Comparison of ENCODE assay signal across 23 cellular contexts in the genomic region with DNA sequence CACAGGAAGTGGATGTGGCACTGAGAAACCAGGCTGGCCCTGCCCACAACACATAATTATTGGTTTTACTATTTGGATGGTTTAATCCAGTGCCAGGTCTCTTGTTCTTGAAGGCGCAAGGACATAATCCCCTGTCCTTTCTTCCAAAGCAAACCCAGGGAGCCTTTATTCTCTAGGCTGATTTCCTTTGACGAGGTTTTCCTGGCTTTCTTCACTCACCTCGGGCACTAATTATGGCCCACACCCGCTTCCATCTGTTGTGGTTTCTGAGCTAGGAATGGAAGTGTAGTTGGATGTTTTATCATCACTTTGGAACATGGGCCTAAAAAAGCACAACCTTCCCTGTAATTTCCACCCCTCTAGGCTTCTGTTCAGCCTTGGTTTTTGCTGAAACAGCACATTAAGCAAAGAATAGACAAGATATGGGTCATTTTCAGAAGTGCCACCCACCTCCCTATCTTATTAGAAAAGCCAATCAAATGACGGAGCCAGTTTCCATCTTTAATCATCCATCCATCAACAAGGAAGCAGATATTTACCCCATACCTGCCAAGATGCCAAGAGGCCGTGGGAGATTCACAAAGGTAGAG.
"Had no signal": no experiment of that assay in that cellular context is flagged by ENCODE, and none has a peak within 500 bp of the region (broad histone marks: within the 10 kb centered on the region; RNA-seq: fewer than 3 reads in every experiment).

No MANE protein-coding gene starts in this region.

- H3K36me3 Mint-ChIP-seq: activated naive CD4-positive, alpha-beta T cell treated with anti-CD3 and anti-CD28 coated beads, Interleukin-2, amount 10 ng/mL, durations not matched to agents 7 days and 5 days; memory B cell; naive B cell; stimulated activated effector memory CD8-positive, alpha-beta T cell treated with anti-CD3 and anti-CD28 coated beads, Interleukin-12 subunit alpha, Interleukin-12 subunit beta, amount 100 ng/mL, for 72 hours; WTC11 had no signal

- ATAC-seq: activated naive CD8-positive, alpha-beta T cell treated with anti-CD3 and anti-CD28 coated beads, Interleukin-2, amount 50 U/mL, for 24 hours; esophagus mucosa; gastroesophageal sphincter; heart right ventricle; mucosa of descending colon; pancreas; sciatic nerve; WTC11 had no signal

- H3K9me3 Mint-ChIP-seq: activated naive CD4-positive, alpha-beta T cell treated with anti-CD3 and anti-CD28 coated beads, Interleukin-2, amount 10 ng/mL, durations not matched to agents 7 days and 5 days; activated naive CD8-positive, alpha-beta T cell treated with anti-CD3 and anti-CD28 coated beads, Interleukin-2, amount 50 U/mL, for 24 hours; central memory CD8-positive, alpha-beta T cell; memory B cell; naive B cell; stimulated activated effector memory CD8-positive, alpha-beta T cell treated with anti-CD3 and anti-CD28 coated beads, Interleukin-12 subunit alpha, Interleukin-12 subunit beta, amount 100 ng/mL, for 72 hours had no signal

- H3K27me3 ChIP-seq: gastroesophageal sphincter, heart right ventricle, pancreas, stomach had no signal

- DNase-seq: activated CD4-positive, alpha-beta T cell treated with anti-CD3 and anti-CD28 coated beads for 4 hours; activated CD8-positive, alpha-beta memory T cell treated with anti-CD3 and anti-CD28 coated beads, Interleukin-2, amount 50 U/mL, for 4 hours; activated effector memory CD4-positive, alpha-beta T cell treated with Interleukin-2 at 50 U/mL for 16 hours; activated naive CD4-positive, alpha-beta T cell treated with anti-CD3 and anti-CD28 coated beads, Interleukin-2, amount 10 ng/mL, durations not matched to agents 7 days and 5 days; activated naive CD8-positive, alpha-beta T cell treated with anti-CD3 and anti-CD28 coated beads, Interleukin-2, amount 50 U/mL, for 24 hours; activated T-cell treated with anti-CD3 and anti-CD28 coated beads, Interleukin-2, amount 50 U/mL, for 48 hours; aorta; effector CD4-positive, alpha-beta T cell; heart right ventricle; mucosa of descending colon; naive B cell; pancreas; stimulated activated CD4-positive, alpha-beta T cell treated with anti-CD3 and anti-CD28 coated beads, Interleukin-4, amount 100 ng/mL, for 24 hours; stomach; trophoblast cell had no signal

- H3K4me3 ChIP-seq: gastroesophageal sphincter, heart right ventricle, mucosa of descending colon, pancreas, smooth muscle cell, stomach had no signal

- H3K27ac ChIP-seq: gastroesophageal sphincter, heart right ventricle, pancreas, stomach had no signal

- H3K36me3 ChIP-seq: gastroesophageal sphincter, heart right ventricle, pancreas, stomach had no signal

- H3K4me2 ChIP-seq: smooth muscle cell had no signal

- H3K9me3 ChIP-seq: gastroesophageal sphincter, heart right ventricle, mucosa of descending colon, pancreas, stomach had no signal

- H3K4me1 Mint-ChIP-seq: activated naive CD8-positive, alpha-beta T cell treated with anti-CD3 and anti-CD28 coated beads, Interleukin-2, amount 50 U/mL, for 24 hours; central memory CD8-positive, alpha-beta T cell; memory B cell; naive B cell; stimulated activated effector memory CD8-positive, alpha-beta T cell treated with anti-CD3 and anti-CD28 coated beads, Interleukin-12 subunit alpha, Interleukin-12 subunit beta, amount 100 ng/mL, for 72 hours had no signal

- H3K4me3 Mint-ChIP-seq: activated naive CD4-positive, alpha-beta T cell treated with anti-CD3 and anti-CD28 coated beads, Interleukin-2, amount 10 ng/mL, durations not matched to agents 7 days and 5 days; activated naive CD8-positive, alpha-beta T cell treated with anti-CD3 and anti-CD28 coated beads, Interleukin-2, amount 50 U/mL, for 24 hours; central memory CD8-positive, alpha-beta T cell; memory B cell; naive B cell; stimulated activated effector memory CD8-positive, alpha-beta T cell treated with anti-CD3 and anti-CD28 coated beads, Interleukin-12 subunit alpha, Interleukin-12 subunit beta, amount 100 ng/mL, for 72 hours; WTC11 had no signal

- H3K27ac Mint-ChIP-seq: activated naive CD4-positive, alpha-beta T cell treated with anti-CD3 and anti-CD28 coated beads, Interleukin-2, amount 10 ng/mL, durations not matched to agents 7 days and 5 days; activated naive CD8-positive, alpha-beta T cell treated with anti-CD3 and anti-CD28 coated beads, Interleukin-2, amount 50 U/mL, for 24 hours; memory B cell; stimulated activated effector memory CD8-positive, alpha-beta T cell treated with anti-CD3 and anti-CD28 coated beads, Interleukin-12 subunit alpha, Interleukin-12 subunit beta, amount 100 ng/mL, for 72 hours; WTC11 had no signal
